Comparison of ENCODE assay signal across 32 cellular contexts in the genomic region with DNA sequence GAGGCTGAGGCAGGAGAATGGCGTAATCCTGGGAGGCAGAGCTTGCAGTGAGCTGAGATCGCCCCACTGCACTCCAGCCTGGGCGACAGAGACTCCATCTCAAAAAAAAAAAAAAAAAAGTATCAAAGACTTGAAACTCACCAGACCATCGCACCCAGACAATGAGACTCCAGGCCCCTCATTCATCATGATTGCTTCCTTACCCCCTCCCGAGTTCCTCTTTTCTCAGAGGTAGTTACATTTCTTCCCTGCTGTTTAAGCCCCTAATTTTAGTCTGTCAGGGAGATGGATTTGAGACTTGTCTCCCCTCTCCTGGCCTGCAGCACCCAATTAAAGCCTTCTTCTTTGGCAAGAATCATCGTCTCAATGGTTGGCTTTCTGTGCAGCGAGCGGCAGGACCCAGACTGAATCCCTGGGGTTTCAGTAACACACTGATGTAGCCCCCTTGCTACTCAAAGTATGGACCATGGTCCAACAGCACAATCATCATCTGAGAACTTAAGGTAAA.
"Had no signal": no experiment of that assay in that cellular context is flagged by ENCODE, and none has a peak within 500 bp of the region (broad histone marks: within the 10 kb centered on the region; RNA-seq: fewer than 3 reads in every experiment).

No MANE protein-coding gene starts in this region.

- H3K4me3 Mint-ChIP-seq: activated B cell treated with CpG ODN at 0.5 μM for 24 hours; activated CD4-positive, alpha-beta memory T cell treated with anti-CD3 and anti-CD28 coated beads for 36 hours; activated CD4-positive, alpha-beta T cell treated with anti-CD3 and anti-CD28 coated beads, Interleukin-2, amount 10 ng/mL, durations not matched to agents 24 days and 14 days; activated CD8-positive, alpha-beta T cell treated with anti-CD3 and anti-CD28 coated beads for 36 hours; activated naive CD4-positive, alpha-beta T cell treated with anti-CD3 and anti-CD28 coated beads for 36 hours; activated naive CD8-positive, alpha-beta T cell treated with anti-CD3 and anti-CD28 coated beads for 36 hours; activated T-cell treated with anti-CD3 and anti-CD28 coated beads, Interleukin-2, amount 50 U/mL, for 4 hours; activated T-cell treated with anti-CD3 and anti-CD28 coated beads, Interleukin-2, amount 50 U/mL, for 72 hours; activated T-helper 1 cell treated with anti-CD3 and anti-CD28 coated beads, Interleukin-12 subunit alpha, Interleukin-12 subunit beta, Interleukin-2, Interleukin-4 antibody, amounts not matched to agents 30 ng/mL and 10 ng/mL and 1 ng/mL, durations not matched to agents 14 hours and 24 hours and 36 hours; activated T-helper 17 cell treated with anti-CD3 and anti-CD28 coated beads, Interleukin-2, amount 50 U/mL, for 72 hours; T-helper 2 cell treated with Interferon-gamma antibody and Interleukin-4, amounts not matched to agents 5 μg/mL and 100 μg/mL, for 36 hours had no signal

- H3K4me1 Mint-ChIP-seq: activated B cell treated with CpG ODN at 0.5 μM for 24 hours; activated CD4-positive, alpha-beta T cell treated with anti-CD3 and anti-CD28 coated beads, Interleukin-2, amount 10 ng/mL, durations not matched to agents 24 days and 14 days; activated naive CD8-positive, alpha-beta T cell treated with anti-CD3 and anti-CD28 coated beads for 36 hours; activated T-helper 17 cell treated with anti-CD3 and anti-CD28 coated beads, Interleukin-2, amount 50 U/mL, for 72 hours had no signal

- H3K36me3 Mint-ChIP-seq: activated CD4-positive, alpha-beta memory T cell treated with anti-CD3 and anti-CD28 coated beads for 36 hours had no signal

- H3K27me3 ChIP-seq: adrenal gland, body of pancreas, brain microvascular endothelial cell, breast epithelium had no signal

- H3K9me3 ChIP-seq: adrenal gland, body of pancreas, breast epithelium had no signal

- H3K27ac ChIP-seq: adrenal gland, body of pancreas, brain microvascular endothelial cell, breast epithelium, VCaP had no signal

- DNase-seq: activated B cell treated with CpG ODN at 0.5 μM for 24 hours; activated CD4-positive, alpha-beta memory T cell treated with anti-CD3 and anti-CD28 coated beads for 36 hours; activated CD4-positive, alpha-beta T cell treated with anti-CD3 and anti-CD28 coated beads for 4 hours; activated CD4-positive, alpha-beta T cell treated with anti-CD3 and anti-CD28 coated beads, Interleukin-2, amount 10 ng/mL, durations not matched to agents 24 days and 14 days; activated CD4-positive, alpha-beta T cell treated with anti-CD3 and anti-CD28 coated beads, Interleukin-2, amount 50 U/mL, for 1 hour; activated CD4-positive, alpha-beta T cell treated with anti-CD3 and anti-CD28 coated beads, Interleukin-2, amount 50 U/mL, for 4 hours; activated CD4-positive, CD25-positive, alpha-beta regulatory T cell treated with anti-CD3 and anti-CD28 coated beads, Interleukin-2, amount 50 U/mL, for 72 hours; activated CD8-positive, alpha-beta memory T cell treated with anti-CD3 and anti-CD28 coated beads, Interleukin-2, amount 50 U/mL, for 4 hours; activated CD8-positive, alpha-beta T cell treated with anti-CD3 and anti-CD28 coated beads for 36 hours; activated effector memory CD4-positive, alpha-beta T cell treated with anti-CD3 and anti-CD28 coated beads, Interleukin-2, amount 50 U/mL, for 16 hours; activated gamma-delta T cell treated with Interleukin-2 at 50 U/mL for 16 hours; activated naive CD4-positive, alpha-beta T cell; activated naive CD4-positive, alpha-beta T cell treated with anti-CD3 and anti-CD28 coated beads for 36 hours; activated naive CD4-positive, alpha-beta T cell treated with anti-CD3 and anti-CD28 coated beads, Interleukin-2, amount 50 U/mL, for 16 hours; activated naive CD8-positive, alpha-beta T cell treated with anti-CD3 and anti-CD28 coated beads for 36 hours; activated T-cell treated with anti-CD3 and anti-CD28 coated beads for 4 hours; activated T-cell treated with anti-CD3 and anti-CD28 coated beads, Interleukin-2, amount 50 U/mL, for 1 hour; activated T-cell treated with anti-CD3 and anti-CD28 coated beads, Interleukin-2, amount 50 U/mL, for 4 hours; activated T-cell treated with anti-CD3 and anti-CD28 coated beads, Interleukin-2, amount 50 U/mL, for 72 hours; adrenal gland; amniotic stem cell; aorta; body of pancreas; brain microvascular endothelial cell; central memory CD4-positive, alpha-beta T cell; T-helper 2 cell; T-helper 9 cell had no signal

- H3K9me3 Mint-ChIP-seq: activated CD8-positive, alpha-beta T cell treated with anti-CD3 and anti-CD28 coated beads for 36 hours; activated T-cell treated with anti-CD3 and anti-CD28 coated beads, Interleukin-2, amount 50 U/mL, for 4 hours; activated T-cell treated with anti-CD3 and anti-CD28 coated beads, Interleukin-2, amount 50 U/mL, for 72 hours; activated T-helper 1 cell treated with anti-CD3 and anti-CD28 coated beads, Interleukin-12 subunit alpha, Interleukin-12 subunit beta, Interleukin-2, Interleukin-4 antibody, amounts not matched to agents 30 ng/mL and 10 ng/mL and 1 ng/mL, durations not matched to agents 14 hours and 24 hours and 36 hours; activated T-helper 17 cell treated with anti-CD3 and anti-CD28 coated beads, Interleukin-2, amount 50 U/mL, for 72 hours; T-helper 2 cell treated with Interferon-gamma antibody and Interleukin-4, amounts not matched to agents 5 μg/mL and 100 μg/mL, for 36 hours had no signal

- H3K4me3 ChIP-seq: adrenal gland, body of pancreas, breast epithelium had no signal

- H3K27me3 Mint-ChIP-seq: activated B cell treated with CpG ODN at 0.5 μM for 24 hours; activated CD4-positive, alpha-beta T cell treated with anti-CD3 and anti-CD28 coated beads, Interleukin-2, amount 10 ng/mL, durations not matched to agents 24 days and 14 days; activated CD8-positive, alpha-beta T cell treated with anti-CD3 and anti-CD28 coated beads for 36 hours; activated naive CD8-positive, alpha-beta T cell treated with anti-CD3 and anti-CD28 coated beads for 36 hours had no signal

- H3K4me1 ChIP-seq: breast epithelium had no signal

- H3K36me3 ChIP-seq: adrenal gland, brain microvascular endothelial cell, breast epithelium had no signal

- H3K27ac Mint-ChIP-seq: activated B cell treated with CpG ODN at 0.5 μM for 24 hours; activated CD4-positive, alpha-beta memory T cell treated with anti-CD3 and anti-CD28 coated beads for 36 hours; activated CD4-positive, alpha-beta T cell treated with anti-CD3 and anti-CD28 coated beads, Interleukin-2, amount 10 ng/mL, durations not matched to agents 24 days and 14 days; activated CD8-positive, alpha-beta T cell treated with anti-CD3 and anti-CD28 coated beads for 36 hours; activated naive CD4-positive, alpha-beta T cell treated with anti-CD3 and anti-CD28 coated beads for 36 hours; activated naive CD8-positive, alpha-beta T cell treated with anti-CD3 and anti-CD28 coated beads for 36 hours; activated T-cell treated with anti-CD3 and anti-CD28 coated beads, Interleukin-2, amount 50 U/mL, for 72 hours; activated T-helper 1 cell treated with anti-CD3 and anti-CD28 coated beads, Interleukin-12 subunit alpha, Interleukin-12 subunit beta, Interleukin-2, Interleukin-4 antibody, amounts not matched to agents 30 ng/mL and 10 ng/mL and 1 ng/mL, durations not matched to agents 14 hours and 24 hours and 36 hours; activated T-helper 17 cell treated with anti-CD3 and anti-CD28 coated beads, Interleukin-2, amount 50 U/mL, for 72 hours; T-helper 2 cell treated with Interferon-gamma antibody and Interleukin-4, amounts not matched to agents 5 μg/mL and 100 μg/mL, for 36 hours had no signal
